ENCODE assay signal across 18 cellular contexts in genomic region chr15:31248263-31248662, GRCh38.
"Had no signal": no experiment of that assay in that cellular context is flagged by ENCODE, and none has a peak within 500 bp of the region (broad histone marks: within the 10 kb centered on the region; RNA-seq: fewer than 3 reads in every experiment).

No MANE protein-coding gene starts in this region.

- H3K4me3 ChIP-seq: lower lobe of right lung, right lobe of liver, smooth muscle cell, upper lobe of left lung had no signal

- H3K4me1 Mint-ChIP-seq: activated B cell treated with CpG ODN at 0.5 μM for 24 hours had no signal

- H3K36me3 Mint-ChIP-seq: naive B cell had no signal

- H3K36me3 ChIP-seq: lower lobe of right lung, right lobe of liver, upper lobe of left lung had no signal

- H3K27me3 Mint-ChIP-seq: activated B cell treated with CpG ODN at 0.5 μM for 24 hours, naive B cell had no signal

- H3K27ac Mint-ChIP-seq: activated B cell treated with CpG ODN at 0.5 μM for 24 hours had no signal

- H3K4me3 Mint-ChIP-seq: activated B cell treated with CpG ODN at 0.5 μM for 24 hours, naive B cell had no signal

- H3K4me1 ChIP-seq: foreskin keratinocyte, lower lobe of right lung, right lobe of liver, upper lobe of left lung had no signal

- DNase-seq: activated B cell treated with CpG ODN at 0.5 μM for 24 hours; activated CD4-positive, alpha-beta T cell treated with anti-CD3 and anti-CD28 coated beads for 48 hours; activated T-cell treated with anti-CD3 and anti-CD28 coated beads, Interleukin-2, amount 50 U/mL, for 1 hour; amygdala; effector memory CD4-positive, alpha-beta T cell; foreskin keratinocyte; lower lobe of right lung; mesendoderm; naive B cell; occipital lobe; right lobe of liver; stimulated activated CD4-positive, alpha-beta T cell treated with anti-CD3 and anti-CD28 coated beads, Interleukin-2, amount 100 ng/mL, for 48 hours; stimulated activated CD8-positive, alpha-beta memory T cell treated with anti-CD3 and anti-CD28 coated beads, Interleukin-4, amount 100 ng/mL, for 48 hours; stimulated activated naive CD8-positive, alpha-beta T cell treated with anti-CD3 and anti-CD28 coated beads, Interleukin-15, Interleukin-2, amounts not matched to agents 100 U/mL and 50 U/mL, for 24 hours; upper lobe of left lung had no signal

- H3K27ac ChIP-seq: foreskin keratinocyte, lower lobe of right lung, right lobe of liver, upper lobe of left lung had no signal

- H3K9me3 Mint-ChIP-seq: activated B cell treated with CpG ODN at 0.5 μM for 24 hours, naive B cell had no signal

- H3K9me3 ChIP-seq: lower lobe of right lung, right lobe of liver, upper lobe of left lung had no signal

- ATAC-seq: foreskin keratinocyte, left lobe of liver, lower lobe of right lung, right lobe of liver, SK-N-SH treated with all-trans-retinoic acid at 6 μM for 48 hours had no signal

- H3K27me3 ChIP-seq: right lobe of liver, upper lobe of left lung had no signal
